Comparison of ENCODE assay signal across 27 cellular contexts in the genomic region with DNA sequence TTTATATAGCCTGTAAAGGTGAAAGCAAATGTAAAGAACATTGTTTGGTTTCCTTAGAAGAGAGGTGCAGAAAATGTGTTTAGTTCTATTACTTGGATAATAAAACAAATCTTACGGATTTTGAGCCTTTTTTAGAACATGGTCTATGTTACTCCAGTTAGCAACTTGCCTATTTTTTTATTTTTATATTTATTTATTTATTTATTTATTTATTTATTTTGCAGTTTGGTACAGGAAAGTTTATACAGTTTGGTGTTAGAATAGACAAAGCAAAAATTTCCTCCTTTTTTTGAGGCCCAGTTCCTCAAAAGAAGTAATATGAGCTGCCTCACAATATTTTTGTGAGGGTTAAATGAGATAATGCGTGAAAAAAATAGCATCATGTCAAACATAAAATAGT.
DNase-seq lines count a peak whose midpoint lies in the region; TF ChIP-seq lines count a peak whose summit lies in the region.
"Had no signal": no experiment of that assay in that cellular context is flagged by ENCODE, and none has a peak within 500 bp of the region (broad histone marks: within the 10 kb centered on the region; RNA-seq: fewer than 3 reads in every experiment).

No MANE protein-coding gene starts in this region.

- TF ChIP-seq CTCF in HEK293 (tag by site-specific recombination; IDR thresholded peaks at IDR 0.05) = no peak

- no peaks in the 10 kb centered on the region for H3K9me3 ChIP-seq in HEK293 (ENCODE audit: control insufficient read depth, insufficient read depth, low read depth, low read length)
- H3K9me3 ChIP-seq: A549; BE2C; BLaER1; BLaER1 treated with 17β-estradiol and CSF1 and Interleukin-3, amounts not matched to agents 10 nM and 100 nM; Caco-2 had no signal

- CTCF ChIA-PET in HEK293 (lab: Yijun Ruan, JAX) = interaction anchor here (2.2 to 2.3 kb wide), 2 partner anchors 12 to 75 kb away, joined by 11 to 15 read pairs; no protein-coding TSS in a partner anchor

- no peak overlapping the region for H3K27ac ChIP-seq in HEK293 (ENCODE audit: extremely low read depth, low read depth, low read length)
- H3K27ac ChIP-seq: 22Rv1; A549; BLaER1; BLaER1 treated with 17β-estradiol and CSF1 and Interleukin-3, amounts not matched to agents 10 nM and 100 nM; C4-2B had no signal

- POLR2A ChIA-PET in HEK293 (lab: Yijun Ruan, JAX) = no interaction called here

- no peaks in the 10 kb centered on the region for H3K4me1 ChIP-seq in HEK293 (ENCODE audit: control insufficient read depth, insufficient read depth, low read length)
- H3K4me1 ChIP-seq: A549, BE2C, BLaER1, Caco-2 had no signal

- DNase-seq in NCI-H345 treated with DMSO at 0.1 percent for 48 hours (lab: John Stamatoyannopoulos, UW; ENCODE audit: unreplicated experiment) = no peak
- DNase-seq: 8988T; ACHN; AML-193; BE2C; C1 segment of cervical spinal cord; Caco-2; Calu3; CD4-positive, alpha-beta memory T cell; CD4-positive, alpha-beta T cell; CD4-positive, CD25-positive, alpha-beta regulatory T cell; CD8-positive, alpha-beta memory T cell; CD8-positive, alpha-beta T cell; COR-L47; DMS 273 treated with DMSO at 0.1 percent for 48 hours; DMS153; DMS53; DMS79; DMS79 treated with DMSO at 0.1 percent for 48 hours; DND-41; EL had no signal

- no peaks in the 10 kb centered on the region for H3K36me3 ChIP-seq in HEK293 (ENCODE audit: control insufficient read depth in 2 of 2, insufficient read depth in 1 of 2, low read length in 2 of 2)
- H3K36me3 ChIP-seq: BE2C; BLaER1; BLaER1 treated with 17β-estradiol and CSF1 and Interleukin-3, amounts not matched to agents 10 nM and 100 nM had no signal

- H3K4me3 ChIP-seq in HEK293 (ENCODE audit: low read depth, low read length) = no peak overlapping the region
- H3K4me3 ChIP-seq: A549; BLaER1; BLaER1 treated with 17β-estradiol and CSF1 and Interleukin-3, amounts not matched to agents 10 nM and 100 nM had no signal

TF ChIP-seq in HEK293, 187 proteins besides CTCF, POLR2A, EP300 and RAD21 (continues in another document):
- TF ChIP-seq ZNF266 (tag by site-specific recombination; IDR thresholded peaks at IDR 0.05; ENCODE audit: low read depth) (0 out of 2 replicates have a peak, but pooled peaks have one; percentile 24), KLF8 (tag by site-specific recombination; IDR thresholded peaks at IDR 0.05) (no peak), ZNF324 (tag by site-specific recombination; IDR thresholded peaks at IDR 0.05) (no peak), ZSCAN23 (tag by site-specific recombination; IDR thresholded peaks at IDR 0.05) (no peak), ZNF555 (tag by site-specific recombination; conservative IDR thresholded peaks at IDR 0.05) (peak; percentile 66), ZNF518A (tag by site-specific recombination; conservative IDR thresholded peaks at IDR 0.05; ENCODE audit: low read depth) (peak; percentile 84), ZNF202 (tag by site-specific recombination; IDR thresholded peaks at IDR 0.05; ENCODE audit: borderline replicate concordance) (0 out of 2 replicates have a peak, but pooled peaks have one; percentile 14), ZNF510 (tag by site-specific recombination; IDR thresholded peaks at IDR 0.05; ENCODE audit: insufficient replicate concordance) (peak; percentile 50)
- TF ChIP-seq, protein P1, sequence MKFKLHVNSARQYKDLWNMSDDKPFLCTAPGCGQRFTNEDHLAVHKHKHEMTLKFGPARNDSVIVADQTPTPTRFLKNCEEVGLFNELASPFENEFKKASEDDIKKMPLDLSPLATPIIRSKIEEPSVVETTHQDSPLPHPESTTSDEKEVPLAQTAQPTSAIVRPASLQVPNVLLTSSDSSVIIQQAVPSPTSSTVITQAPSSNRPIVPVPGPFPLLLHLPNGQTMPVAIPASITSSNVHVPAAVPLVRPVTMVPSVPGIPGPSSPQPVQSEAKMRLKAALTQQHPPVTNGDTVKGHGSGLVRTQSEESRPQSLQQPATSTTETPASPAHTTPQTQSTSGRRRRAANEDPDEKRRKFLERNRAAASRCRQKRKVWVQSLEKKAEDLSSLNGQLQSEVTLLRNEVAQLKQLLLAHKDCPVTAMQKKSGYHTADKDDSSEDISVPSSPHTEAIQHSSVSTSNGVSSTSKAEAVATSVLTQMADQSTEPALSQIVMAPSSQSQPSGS (tag by site-specific recombination; IDR thresholded peaks at IDR 0.05; ENCODE audit: low read depth) = no peak
- TF ChIP-seq, protein P2, sequence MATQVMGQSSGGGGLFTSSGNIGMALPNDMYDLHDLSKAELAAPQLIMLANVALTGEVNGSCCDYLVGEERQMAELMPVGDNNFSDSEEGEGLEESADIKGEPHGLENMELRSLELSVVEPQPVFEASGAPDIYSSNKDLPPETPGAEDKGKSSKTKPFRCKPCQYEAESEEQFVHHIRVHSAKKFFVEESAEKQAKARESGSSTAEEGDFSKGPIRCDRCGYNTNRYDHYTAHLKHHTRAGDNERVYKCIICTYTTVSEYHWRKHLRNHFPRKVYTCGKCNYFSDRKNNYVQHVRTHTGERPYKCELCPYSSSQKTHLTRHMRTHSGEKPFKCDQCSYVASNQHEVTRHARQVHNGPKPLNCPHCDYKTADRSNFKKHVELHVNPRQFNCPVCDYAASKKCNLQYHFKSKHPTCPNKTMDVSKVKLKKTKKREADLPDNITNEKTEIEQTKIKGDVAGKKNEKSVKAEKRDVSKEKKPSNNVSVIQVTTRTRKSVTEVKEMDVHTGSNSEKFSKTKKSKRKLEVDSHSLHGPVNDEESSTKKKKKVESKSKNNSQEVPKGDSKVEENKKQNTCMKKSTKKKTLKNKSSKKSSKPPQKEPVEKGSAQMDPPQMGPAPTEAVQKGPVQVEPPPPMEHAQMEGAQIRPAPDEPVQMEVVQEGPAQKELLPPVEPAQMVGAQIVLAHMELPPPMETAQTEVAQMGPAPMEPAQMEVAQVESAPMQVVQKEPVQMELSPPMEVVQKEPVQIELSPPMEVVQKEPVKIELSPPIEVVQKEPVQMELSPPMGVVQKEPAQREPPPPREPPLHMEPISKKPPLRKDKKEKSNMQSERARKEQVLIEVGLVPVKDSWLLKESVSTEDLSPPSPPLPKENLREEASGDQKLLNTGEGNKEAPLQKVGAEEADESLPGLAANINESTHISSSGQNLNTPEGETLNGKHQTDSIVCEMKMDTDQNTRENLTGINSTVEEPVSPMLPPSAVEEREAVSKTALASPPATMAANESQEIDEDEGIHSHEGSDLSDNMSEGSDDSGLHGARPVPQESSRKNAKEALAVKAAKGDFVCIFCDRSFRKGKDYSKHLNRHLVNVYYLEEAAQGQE (tag by site-specific recombination; IDR thresholded peaks at IDR 0.05) = peak; percentile 64; the same call in 1 of the 2 replicates
- TF ChIP-seq, protein P3, sequence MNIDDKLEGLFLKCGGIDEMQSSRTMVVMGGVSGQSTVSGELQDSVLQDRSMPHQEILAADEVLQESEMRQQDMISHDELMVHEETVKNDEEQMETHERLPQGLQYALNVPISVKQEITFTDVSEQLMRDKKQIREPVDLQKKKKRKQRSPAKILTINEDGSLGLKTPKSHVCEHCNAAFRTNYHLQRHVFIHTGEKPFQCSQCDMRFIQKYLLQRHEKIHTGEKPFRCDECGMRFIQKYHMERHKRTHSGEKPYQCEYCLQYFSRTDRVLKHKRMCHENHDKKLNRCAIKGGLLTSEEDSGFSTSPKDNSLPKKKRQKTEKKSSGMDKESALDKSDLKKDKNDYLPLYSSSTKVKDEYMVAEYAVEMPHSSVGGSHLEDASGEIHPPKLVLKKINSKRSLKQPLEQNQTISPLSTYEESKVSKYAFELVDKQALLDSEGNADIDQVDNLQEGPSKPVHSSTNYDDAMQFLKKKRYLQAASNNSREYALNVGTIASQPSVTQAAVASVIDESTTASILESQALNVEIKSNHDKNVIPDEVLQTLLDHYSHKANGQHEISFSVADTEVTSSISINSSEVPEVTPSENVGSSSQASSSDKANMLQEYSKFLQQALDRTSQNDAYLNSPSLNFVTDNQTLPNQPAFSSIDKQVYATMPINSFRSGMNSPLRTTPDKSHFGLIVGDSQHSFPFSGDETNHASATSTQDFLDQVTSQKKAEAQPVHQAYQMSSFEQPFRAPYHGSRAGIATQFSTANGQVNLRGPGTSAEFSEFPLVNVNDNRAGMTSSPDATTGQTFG (tag by site-specific recombination; IDR thresholded peaks at IDR 0.05; ENCODE audit: borderline replicate concordance) = no peak
